Comparison of ENCODE assay signal across 19 cellular contexts in the genomic region with DNA sequence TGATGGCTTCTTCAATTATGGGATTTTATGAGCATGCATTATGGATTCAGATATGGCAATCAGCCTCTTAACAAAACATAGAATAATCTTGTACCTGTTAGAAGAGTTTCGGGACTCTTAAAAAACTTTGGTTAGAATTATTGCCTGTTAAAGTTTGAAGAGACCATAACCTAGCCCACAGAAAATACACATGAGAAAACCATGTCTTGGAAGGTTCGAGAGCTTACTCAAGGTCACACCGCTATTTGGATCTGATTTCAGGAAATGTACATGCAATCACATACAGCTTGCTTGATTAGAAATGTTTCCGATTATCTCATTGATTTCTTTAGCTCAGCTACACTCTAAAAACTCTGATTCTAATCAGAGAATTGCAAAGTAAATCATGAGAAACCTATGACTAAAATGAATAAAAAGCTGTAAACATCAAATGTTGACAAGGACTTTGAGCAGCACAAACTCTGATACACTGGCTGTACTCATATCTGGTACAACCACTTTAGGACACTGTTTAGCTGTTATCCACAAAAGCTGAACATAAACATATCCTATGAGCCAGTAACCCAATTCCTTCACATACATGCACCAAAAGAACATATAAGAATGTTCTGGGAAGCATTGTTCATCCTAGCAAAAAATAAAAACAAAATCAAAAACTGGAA. TPM values are rescaled to one million over a fixed set of nuclear protein-coding genes. Genes with fewer than 3 reads are reported as not detected.
DNase-seq lines count a peak whose midpoint lies in the region; ATAC-seq and TF ChIP-seq lines count a peak whose summit lies in the region.
"Had no signal": no experiment of that assay in that cellular context is flagged by ENCODE, and none has a peak within 500 bp of the region (broad histone marks: within the 10 kb centered on the region; RNA-seq: fewer than 3 reads in every experiment).

No MANE protein-coding gene starts in this region.

- peak overlapping the region; percentile 71 for H3K4me2 ChIP-seq in OCI-LY1 (ENCODE audit: low read length)

- H3K9ac ChIP-seq in OCI-LY1 (ENCODE audit: low read length): peak overlapping the region; percentile 72; the same call in 1 of the 2 replicates

- DNase-seq in activated naive CD8-positive, alpha-beta T cell treated with anti-CD3 and anti-CD28 coated beads for 36 hours: no peak
- no peak for DNase-seq in activated naive CD8-positive, alpha-beta T cell treated with anti-CD3 and anti-CD28 coated beads, Interleukin-2, amount 50 U/mL, for 24 hours
- DNase-seq in left lobe of liver (ENCODE audit: low spot score) (no peak), progenitor cell of endocrine pancreas (ENCODE audit: low spot score, unreplicated experiment) (no peak), HFFc6 (no peak)
- no peak for DNase-seq in activated CD4-positive, alpha-beta memory T cell treated with anti-CD3 and anti-CD28 coated beads, Interleukin-2, amount 10 ng/mL, durations not matched to agents 7 days and 5 days
- DNase-seq: 8988T, Caco-2, MV-4-11, NCI-H1436, NCI-H2081 treated with DMSO at 0.1 percent for 48 hours, NCI-H345, NCI-H69, Right ventricle myocardium superior had no signal

- CTCF ChIA-PET in activated CD4-positive, alpha-beta memory T cell treated with anti-CD3 and anti-CD28 coated beads, Interleukin-2, amount 10 ng/mL, durations not matched to agents 7 days and 5 days (lab: Charles Lee): interaction anchor here (0.9 to 3.4 kb wide), 8 partner anchors 12 to 302 kb away, joined by 3 to 21 read pairs (median 4); a partner anchor contains a TSS

- no peaks in the 10 kb centered on the region for H4K20me1 ChIP-seq in OCI-LY1 (ENCODE audit: insufficient read depth, low read length)

- H3K27ac ChIP-seq in OCI-LY1 (ENCODE audit: low read depth, low read length, poor library complexity, severe bottlenecking): peak overlapping the region; percentile 93
- H3K27ac ChIP-seq: C4-2B had no signal

- peak overlapping the region; percentile 48 for H3K4me3 ChIP-seq in OCI-LY1 (ENCODE audit: low read depth, low read length, poor library complexity, severe bottlenecking)

- peaks cover 44% of the 10 kb centered on the region for H3K79me2 ChIP-seq in OCI-LY1 (ENCODE audit: insufficient read depth, low read length)

- no peaks in the 10 kb centered on the region for H3K27me3 Mint-ChIP-seq in activated naive CD8-positive, alpha-beta T cell treated with anti-CD3 and anti-CD28 coated beads for 36 hours
- H3K27me3 Mint-ChIP-seq in activated naive CD8-positive, alpha-beta T cell treated with anti-CD3 and anti-CD28 coated beads, Interleukin-2, amount 50 U/mL, for 24 hours: no peaks in the 10 kb centered on the region
- H3K27me3 Mint-ChIP-seq in progenitor cell of endocrine pancreas: no peaks in the 10 kb centered on the region
- H3K27me3 Mint-ChIP-seq in activated CD4-positive, alpha-beta memory T cell treated with anti-CD3 and anti-CD28 coated beads, Interleukin-2, amount 10 ng/mL, durations not matched to agents 7 days and 5 days: no peaks in the 10 kb centered on the region
- no peaks in the 10 kb centered on the region for H3K27me3 Mint-ChIP-seq in HFFc6 (ENCODE audit: insufficient read depth)

- 0 out of 2 replicates have a peak, but pooled peaks cover 6% of the 10 kb centered on the region for H3K9me3 ChIP-seq in OCI-LY1 (ENCODE audit: low read length)
- H3K9me3 ChIP-seq: Caco-2 had no signal

- H3K27me3 ChIP-seq in OCI-LY1 (ENCODE audit: insufficient read depth, low read length): no peaks in the 10 kb centered on the region

- no peak for TF ChIP-seq CTCF in OCI-LY1 (IDR thresholded peaks at IDR 0.05; ENCODE audit: low read length)
- no peak for TF ChIP-seq CTCF in progenitor cell of endocrine pancreas (IDR thresholded peaks at IDR 0.05; ENCODE audit: unreplicated experiment)
- no peak for TF ChIP-seq CTCF in HFFc6 (IDR thresholded peaks at IDR 0.05)

- no peak for ATAC-seq in activated naive CD8-positive, alpha-beta T cell treated with anti-CD3 and anti-CD28 coated beads, Interleukin-2, amount 50 U/mL, for 24 hours
- ATAC-seq in left lobe of liver (peak; percentile 41), HG03520 (IDR thresholded peaks at IDR 0.05; ENCODE audit: unreplicated experiment) (no peak)
- ATAC-seq: Panc1 had no signal

- H3K9me2 ChIP-seq in OCI-LY1 (ENCODE audit: low read depth, low read length): no peaks in the 10 kb centered on the region

- H2AFZ ChIP-seq in OCI-LY1 (ENCODE audit: low read length): no peak overlapping the region

- H3K9me3 Mint-ChIP-seq in activated naive CD8-positive, alpha-beta T cell treated with anti-CD3 and anti-CD28 coated beads for 36 hours: peaks cover 8% of the 10 kb centered on the region
- H3K9me3 Mint-ChIP-seq in activated naive CD8-positive, alpha-beta T cell treated with anti-CD3 and anti-CD28 coated beads, Interleukin-2, amount 50 U/mL, for 24 hours: peaks cover 5% of the 10 kb centered on the region
- H3K9me3 Mint-ChIP-seq in progenitor cell of endocrine pancreas (ENCODE audit: low read depth) (peaks cover 8% of the 10 kb centered on the region), HFFc6 (no peaks in the 10 kb centered on the region)
- H3K9me3 Mint-ChIP-seq in activated CD4-positive, alpha-beta memory T cell treated with anti-CD3 and anti-CD28 coated beads, Interleukin-2, amount 10 ng/mL, durations not matched to agents 7 days and 5 days: no peaks in the 10 kb centered on the region

- peaks cover 55% of the 10 kb centered on the region for H3K36me3 Mint-ChIP-seq in activated naive CD8-positive, alpha-beta T cell treated with anti-CD3 and anti-CD28 coated beads for 36 hours
- H3K36me3 Mint-ChIP-seq in activated naive CD8-positive, alpha-beta T cell treated with anti-CD3 and anti-CD28 coated beads, Interleukin-2, amount 50 U/mL, for 24 hours (ENCODE audit: low read depth): peaks cover 53% of the 10 kb centered on the region
- H3K36me3 Mint-ChIP-seq in progenitor cell of endocrine pancreas (ENCODE audit: insufficient read depth): peaks cover 32% of the 10 kb centered on the region
- peaks cover 38% of the 10 kb centered on the region for H3K36me3 Mint-ChIP-seq in activated CD4-positive, alpha-beta memory T cell treated with anti-CD3 and anti-CD28 coated beads, Interleukin-2, amount 10 ng/mL, durations not matched to agents 7 days and 5 days (ENCODE audit: low read depth)
- H3K36me3 Mint-ChIP-seq in HFFc6 (ENCODE audit: low read depth): peaks cover 44% of the 10 kb centered on the region

- H3K4me1 ChIP-seq in OCI-LY1 (ENCODE audit: insufficient read depth, low read length, severe bottlenecking): peaks cover 74% of the 10 kb centered on the region
- H3K4me1 ChIP-seq: Caco-2 had no signal

- no peak overlapping the region for H3K4me3 Mint-ChIP-seq in activated naive CD8-positive, alpha-beta T cell treated with anti-CD3 and anti-CD28 coated beads for 36 hours
- H3K4me3 Mint-ChIP-seq in activated naive CD8-positive, alpha-beta T cell treated with anti-CD3 and anti-CD28 coated beads, Interleukin-2, amount 50 U/mL, for 24 hours: no peak overlapping the region
- no peak overlapping the region for H3K4me3 Mint-ChIP-seq in progenitor cell of endocrine pancreas (ENCODE audit: low read depth)
- no peak overlapping the region for H3K4me3 Mint-ChIP-seq in activated CD4-positive, alpha-beta memory T cell treated with anti-CD3 and anti-CD28 coated beads, Interleukin-2, amount 10 ng/mL, durations not matched to agents 7 days and 5 days
- no peak overlapping the region for H3K4me3 Mint-ChIP-seq in HFFc6

- H3F3A ChIP-seq in OCI-LY1 (ENCODE audit: insufficient read depth, low read length): peaks cover 8% of the 10 kb centered on the region; the same call in 1 of the 2 replicates

- peaks cover 77% of the 10 kb centered on the region for H3K36me3 ChIP-seq in OCI-LY1 (ENCODE audit: insufficient read depth, low read length)

- H3K27ac Mint-ChIP-seq in activated naive CD8-positive, alpha-beta T cell treated with anti-CD3 and anti-CD28 coated beads for 36 hours: peak overlapping the region; percentile 12
- no peak overlapping the region for H3K27ac Mint-ChIP-seq in activated naive CD8-positive, alpha-beta T cell treated with anti-CD3 and anti-CD28 coated beads, Interleukin-2, amount 50 U/mL, for 24 hours
- H3K27ac Mint-ChIP-seq in progenitor cell of endocrine pancreas (no peak overlapping the region), HFFc6 (no peak overlapping the region)
- H3K27ac Mint-ChIP-seq in activated CD4-positive, alpha-beta memory T cell treated with anti-CD3 and anti-CD28 coated beads, Interleukin-2, amount 10 ng/mL, durations not matched to agents 7 days and 5 days: no peak overlapping the region

- H3K4me1 Mint-ChIP-seq in activated naive CD8-positive, alpha-beta T cell treated with anti-CD3 and anti-CD28 coated beads for 36 hours: peaks cover 29% of the 10 kb centered on the region
- H3K4me1 Mint-ChIP-seq in activated naive CD8-positive, alpha-beta T cell treated with anti-CD3 and anti-CD28 coated beads, Interleukin-2, amount 50 U/mL, for 24 hours: peaks cover 57% of the 10 kb centered on the region
- no peaks in the 10 kb centered on the region for H3K4me1 Mint-ChIP-seq in progenitor cell of endocrine pancreas (ENCODE audit: low read depth)
- H3K4me1 Mint-ChIP-seq in activated CD4-positive, alpha-beta memory T cell treated with anti-CD3 and anti-CD28 coated beads, Interleukin-2, amount 10 ng/mL, durations not matched to agents 7 days and 5 days: peaks cover 42% of the 10 kb centered on the region
- H3K4me1 Mint-ChIP-seq in HFFc6 (ENCODE audit: low read depth): peaks cover 35% of the 10 kb centered on the region

- POLR2A ChIA-PET in activated CD4-positive, alpha-beta memory T cell treated with anti-CD3 and anti-CD28 coated beads, Interleukin-2, amount 10 ng/mL, durations not matched to agents 7 days and 5 days (lab: Charles Lee): interaction anchor here (0.7 to 2.8 kb wide), 4 partner anchors 9 to 318 kb away, joined by 3 to 21 read pairs (median 3); a partner anchor contains a TSS

RNA-seq across cellular contexts. Expression of a gene that starts 16.3 kb away (rescaled TPM):
- 10 to 100 TPM; 14.8 to 16.3 TPM for total RNA-seq in activated naive CD8-positive, alpha-beta T cell treated with anti-CD3 and anti-CD28 coated beads for 36 hours
- 13.5 TPM for total RNA-seq in left lobe of liver
- 40.5 and 49.3 TPM in 2 replicates for total RNA-seq in progenitor cell of endocrine pancreas
- 10 to 100 TPM; 19.9 to 20.2 TPM for total RNA-seq in activated CD4-positive, alpha-beta memory T cell treated with anti-CD3 and anti-CD28 coated beads, Interleukin-2, amount 10 ng/mL, durations not matched to agents 7 days and 5 days
- total RNA-seq in HFFc6 (2021; fragmentation: NEBNext Ultra II Directional; extraction: Animal tissue kit (Norgen Biotek cat#: 25700)): 10 to 100 TPM; 36.4 to 41.5 (median 39.3) TPM

RNA-seq across cellular contexts. Expression of a gene that starts 41.4 kb away (rescaled TPM):
- total RNA-seq in activated naive CD8-positive, alpha-beta T cell treated with anti-CD3 and anti-CD28 coated beads for 36 hours: not detected
- total RNA-seq in left lobe of liver: not detected
- total RNA-seq in progenitor cell of endocrine pancreas: not detected in 2 replicates
- total RNA-seq in activated CD4-positive, alpha-beta memory T cell treated with anti-CD3 and anti-CD28 coated beads, Interleukin-2, amount 10 ng/mL, durations not matched to agents 7 days and 5 days: not detected
- total RNA-seq in HFFc6 (2021; fragmentation: NEBNext Ultra II Directional; extraction: Animal tissue kit (Norgen Biotek cat#: 25700)): not detected
- total RNA-seq: Caco-2, LHCN-M2, Right ventricle myocardium superior had no signal

RNA-seq across cellular contexts. Expression of a gene that starts 55.8 kb away (rescaled TPM):
- not detected for total RNA-seq in activated naive CD8-positive, alpha-beta T cell treated with anti-CD3 and anti-CD28 coated beads for 36 hours
- total RNA-seq in left lobe of liver (not detected), progenitor cell of endocrine pancreas (not detected in 2 replicates)
- not detected for total RNA-seq in activated CD4-positive, alpha-beta memory T cell treated with anti-CD3 and anti-CD28 coated beads, Interleukin-2, amount 10 ng/mL, durations not matched to agents 7 days and 5 days
- not detected for total RNA-seq in HFFc6 (2021; fragmentation: NEBNext Ultra II Directional; extraction: Animal tissue kit (Norgen Biotek cat#: 25700))
- total RNA-seq: Caco-2, LHCN-M2, Right ventricle myocardium superior had no signal
